In the genomic region with DNA sequence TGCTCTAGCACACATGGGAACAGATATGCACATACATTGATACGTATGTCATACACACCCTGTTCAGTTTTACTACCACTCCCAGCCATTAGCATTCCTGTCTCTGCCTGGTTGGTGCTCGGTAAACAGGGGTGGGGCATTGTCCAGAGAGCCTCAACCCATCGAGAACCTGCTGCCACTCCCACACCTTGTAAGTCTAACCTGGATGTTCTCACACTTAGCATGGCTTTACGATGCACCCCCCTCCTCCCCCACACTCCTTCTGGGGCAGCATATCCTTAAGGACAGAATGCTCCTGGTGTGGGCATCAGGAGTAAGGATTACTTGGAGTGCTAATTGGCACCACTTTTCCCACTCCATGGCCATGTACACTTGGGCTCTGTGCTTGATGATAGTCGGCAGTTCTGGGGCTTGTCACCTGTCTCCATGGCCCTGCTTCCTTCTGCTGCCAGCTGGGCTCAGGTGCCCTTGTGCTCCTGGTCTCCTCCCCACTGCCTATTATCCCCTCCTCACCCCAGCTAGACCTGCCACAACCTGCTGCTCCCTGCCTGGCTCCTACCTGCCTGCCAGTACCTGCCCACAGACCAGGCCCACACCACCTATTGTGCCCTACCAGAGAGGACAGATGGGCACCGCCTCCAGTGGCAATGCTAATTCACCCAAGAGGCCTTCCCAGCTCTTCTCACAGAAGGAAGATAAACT, we compare ENCODE assay signal across 9 cellular contexts. TPM values are rescaled to one million over a fixed set of nuclear protein-coding genes. Genes with fewer than 3 reads are reported as not detected.
DNase-seq lines count a peak whose midpoint lies in the region; ATAC-seq and TF ChIP-seq lines count a peak whose summit lies in the region.
"Had no signal": no experiment of that assay in that cellular context is flagged by ENCODE, and none has a peak within 500 bp of the region (broad histone marks: within the 10 kb centered on the region; RNA-seq: fewer than 3 reads in every experiment).

No MANE protein-coding gene starts in this region.

- TF ChIP-seq CTCF in upper lobe of right lung (IDR thresholded peaks at IDR 0.05), result no peak

- peak overlapping the region; percentile 28 for H3K4me3 Mint-ChIP-seq in activated naive CD4-positive, alpha-beta T cell treated with anti-CD3 and anti-CD28 coated beads for 36 hours

- H3K4me1 ChIP-seq in upper lobe of right lung, result peaks cover 23% of the 10 kb centered on the region
- H3K4me1 ChIP-seq: SJCRH30 had no signal

- peaks cover 10% of the 10 kb centered on the region for H3K4me1 Mint-ChIP-seq in activated naive CD4-positive, alpha-beta T cell treated with anti-CD3 and anti-CD28 coated beads for 36 hours (ENCODE audit: low read depth)

- H3K9me3 Mint-ChIP-seq in activated naive CD4-positive, alpha-beta T cell treated with anti-CD3 and anti-CD28 coated beads for 36 hours, result no peaks in the 10 kb centered on the region

- CTCF ChIA-PET in activated naive CD4-positive, alpha-beta T cell treated with anti-CD3 and anti-CD28 coated beads for 36 hours (lab: Charles Lee), result interaction anchor here (0.8 to 1.8 kb wide), 5 partner anchors 12 to 101 kb away, joined by 3 to 10 read pairs (median 4); no protein-coding TSS in a partner anchor

- intact Hi-C loops in activated naive CD4-positive, alpha-beta T cell treated with anti-CD3 and anti-CD28 coated beads for 36 hours (cut with micrococcal nuclease), result no loop called here
- intact Hi-C loops in upper lobe of right lung (cut with DNase I), result no loop called here

- peak overlapping the region; percentile 16 for H3K27ac ChIP-seq in layer of hippocampus (ENCODE audit: low read depth, low read length)
- H3K27ac ChIP-seq in upper lobe of right lung, result peak overlapping the region; percentile 45
- H3K27ac ChIP-seq: SJCRH30 had no signal

- H3K4me3 ChIP-seq in upper lobe of right lung, result no peak overlapping the region
- H3K4me3 ChIP-seq: SJCRH30 had no signal

- ATAC-seq in SK-N-SH treated with all-trans-retinoic acid at 6 μM for 48 hours (peak; percentile 3), upper lobe of right lung (peak; percentile 70), GM18519 (IDR thresholded peaks at IDR 0.05; ENCODE audit: low FRiP score, unreplicated experiment) (no peak), HG03045 (IDR thresholded peaks at IDR 0.05; ENCODE audit: unreplicated experiment) (no peak)

- H3K27ac Mint-ChIP-seq in activated naive CD4-positive, alpha-beta T cell treated with anti-CD3 and anti-CD28 coated beads for 36 hours, result no peak overlapping the region

- no peak for DNase-seq in activated naive CD4-positive, alpha-beta T cell treated with anti-CD3 and anti-CD28 coated beads for 36 hours
- DNase-seq in activated naive CD4-positive, alpha-beta T cell (lab: John Stamatoyannopoulos, UW), result no peak
- DNase-seq in upper lobe of right lung, result no peak
- DNase-seq in hippocampal formation (lab: John Stamatoyannopoulos, UW), result no peak
- DNase-seq: SJCRH30 had no signal

- H3K36me3 Mint-ChIP-seq in activated naive CD4-positive, alpha-beta T cell treated with anti-CD3 and anti-CD28 coated beads for 36 hours (ENCODE audit: low read depth), result peaks cover 14% of the 10 kb centered on the region

- H3K27me3 ChIP-seq in layer of hippocampus (ENCODE audit: control insufficient read depth, insufficient read depth, low read length) (no peaks in the 10 kb centered on the region), upper lobe of right lung (no peaks in the 10 kb centered on the region)
- H3K27me3 ChIP-seq: SJCRH30 had no signal

- peaks cover 16% of the 10 kb centered on the region for H3K36me3 ChIP-seq in upper lobe of right lung

- no peaks in the 10 kb centered on the region for H3K27me3 Mint-ChIP-seq in activated naive CD4-positive, alpha-beta T cell treated with anti-CD3 and anti-CD28 coated beads for 36 hours (ENCODE audit: low read depth)

- no peaks in the 10 kb centered on the region for H3K9me3 ChIP-seq in upper lobe of right lung
- H3K9me3 ChIP-seq: SJCRH30 had no signal

TF ChIP-seq in SK-N-SH treated with all-trans-retinoic acid at 6 μM for 48 hours, 23 proteins besides CTCF, POLR2A, EP300 and RAD21:
- no peak for TF ChIP-seq RARB (CRISPR knock-in tag; IDR thresholded peaks at IDR 0.05)
- TF ChIP-seq CSDC2 (CRISPR knock-in tag; IDR thresholded peaks at IDR 0.05), result no peak
- no peak for TF ChIP-seq ESRRG (CRISPR knock-in tag; IDR thresholded peaks at IDR 0.05)
- TF ChIP-seq ISL1 (CRISPR knock-in tag; IDR thresholded peaks at IDR 0.05), result no peak

RNA-seq across cellular contexts. Expression of a gene that starts 0.7 kb away (rescaled TPM):
- 1 to 10 TPM; 3.1 to 4.0 TPM for total RNA-seq in activated naive CD4-positive, alpha-beta T cell treated with anti-CD3 and anti-CD28 coated beads for 36 hours
- 10.2 TPM for total RNA-seq in upper lobe of right lung

RNA-seq across cellular contexts. Expression of a gene that starts 36.2 kb away (rescaled TPM):
- 100 to 1,000 TPM; 104 TPM for total RNA-seq in activated naive CD4-positive, alpha-beta T cell treated with anti-CD3 and anti-CD28 coated beads for 36 hours
- 106 TPM for total RNA-seq in upper lobe of right lung

RNA-seq across cellular contexts. Expression of a gene that starts 42.5 kb away (rescaled TPM):
- 10 to 100 TPM; 12.3 to 13.0 TPM for total RNA-seq in activated naive CD4-positive, alpha-beta T cell treated with anti-CD3 and anti-CD28 coated beads for 36 hours
- total RNA-seq in upper lobe of right lung, result 38.3 TPM

RNA-seq across cellular contexts. Expression of a gene that starts 54.8 kb away (rescaled TPM):
- 10 to 100 TPM; 72.1 to 72.2 TPM for total RNA-seq in activated naive CD4-positive, alpha-beta T cell treated with anti-CD3 and anti-CD28 coated beads for 36 hours
- total RNA-seq in upper lobe of right lung, result 84.4 TPM

Comparison
In these comparisons a context has a peak if more than half of its experiments do, and no peak if none do; other contexts are left out.
1. ATAC-seq: peak in SK-N-SH treated with all-trans-retinoic acid at 6 μM for 48 hours (single experiment) and upper lobe of right lung (single experiment); none in GM18519 (single experiment) and HG03045 (single experiment).